8 cellular contexts compared by ENCODE assay signal in the genomic region with DNA sequence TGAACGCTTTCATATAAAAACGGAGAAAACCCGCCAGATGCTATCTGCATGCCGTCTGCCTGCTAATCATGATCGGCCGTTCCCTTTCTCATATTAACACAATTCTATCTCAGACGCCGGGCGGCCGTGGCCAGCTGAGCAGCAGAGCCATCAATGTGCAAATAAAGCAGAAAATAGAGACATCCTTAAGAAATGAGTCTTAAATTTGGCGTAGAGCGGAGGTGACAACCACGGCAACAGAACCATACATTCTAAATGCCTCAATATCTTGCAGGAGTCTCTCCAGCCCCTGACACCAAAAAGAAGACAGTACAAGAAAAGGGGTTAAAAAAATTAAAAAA. TPM values are rescaled to one million over a fixed set of nuclear protein-coding genes. Genes with fewer than 3 reads are reported as not detected.
DNase-seq lines count a peak whose midpoint lies in the region; ATAC-seq and TF ChIP-seq lines count a peak whose summit lies in the region.

No MANE protein-coding gene starts in this region.

- TF ChIP-seq RAD21 in SK-N-SH (IDR thresholded peaks at IDR 0.05; ENCODE audit: low read length) (no peak; the same call in 1 of the 2 replicates), neural cell (conservative IDR thresholded peaks at IDR 0.05) (no peak)

- peaks cover 31% of the 10 kb centered on the region for H4K20me1 ChIP-seq in SK-N-SH (ENCODE audit: insufficient read depth)
- H4K20me1 ChIP-seq in neural cell (ENCODE audit: insufficient read depth), result no peaks in the 10 kb centered on the region

- H3K36me3 ChIP-seq in SK-N-SH (replicated peaks in 1 of 2; ENCODE audit: control insufficient read depth in 1 of 2, insufficient read depth in 2 of 2, low read length in 1 of 2) (no peaks in the 10 kb centered on the region), neural cell (ENCODE audit: insufficient read depth, low read length) (no peaks in the 10 kb centered on the region)

- H3F3A ChIP-seq in SK-N-SH (replicated peaks; ENCODE audit: insufficient read depth) (peaks cover 32% of the 10 kb centered on the region), neural cell (ENCODE audit: insufficient read depth, low read length, poor library complexity, severe bottlenecking) (no peaks in the 10 kb centered on the region)

- H3K9me2 ChIP-seq in SK-N-SH, result no peaks in the 10 kb centered on the region
- no peaks in the 10 kb centered on the region for H3K9me2 ChIP-seq in neural cell (ENCODE audit: insufficient read depth, low read length)

- CTCF ChIA-PET in SK-N-SH (lab: Yijun Ruan, JAX) (interaction anchor here (1.1 to 1.7 kb wide), 5 partner anchors 10 to 866 kb away, joined by 3 to 6 read pairs (median 3); no protein-coding TSS in a partner anchor), RWPE1 (lab: Yijun Ruan, JAX) (interaction anchor here (0.5 kb wide), 1 partner anchor 1018 kb away, joined by 3 read pairs; no protein-coding TSS in a partner anchor)

- peaks cover 60% of the 10 kb centered on the region for H3K79me2 ChIP-seq in SK-N-SH (ENCODE audit: insufficient read depth)
- H3K79me2 ChIP-seq in neural cell (replicated peaks; ENCODE audit: insufficient read depth, low read length), result no peaks in the 10 kb centered on the region

- no peak for TF ChIP-seq EP300 in SK-N-SH (IDR thresholded peaks at IDR 0.05; ENCODE audit: borderline replicate concordance in 1 of 2, low read depth in 1 of 2, low read length in 1 of 2)
- TF ChIP-seq EP300 in neural cell (conservative IDR thresholded peaks at IDR 0.05; ENCODE audit: poor library complexity, severe bottlenecking), result no peak

- H3K4me3 ChIP-seq in SK-N-SH (ENCODE audit: low read depth in 2 of 2, low read length in 1 of 2), result peak overlapping the region; percentile 81 to 89
- peak overlapping the region; percentile 22 for H3K4me3 ChIP-seq in neural cell (ENCODE audit: low read length)

- DNase-seq in SK-N-SH, result no peak
- DNase-seq in NCI-H748 treated with DMSO at 0.1 percent for 48 hours (lab: John Stamatoyannopoulos, UW), result peak; percentile 16
- peak; percentile 18 for DNase-seq in dedifferentiated amniotic fluid mesenchymal stem cell (ENCODE audit: extremely low spot score)
- no peak for DNase-seq in 8988T
- no peak for DNase-seq in RWPE1 (ENCODE audit: low spot score)

- H2AFZ ChIP-seq in SK-N-SH (ENCODE audit: low read depth) (peak overlapping the region; percentile 73), neural cell (ENCODE audit: low read depth, low read length) (no peak overlapping the region)

- H3K9ac ChIP-seq in SK-N-SH, result peak overlapping the region; percentile 84
- no peak overlapping the region for H3K9ac ChIP-seq in neural cell (ENCODE audit: low read length)

- WGBS in SK-N-SH (ENCODE audit: low lambda C conversion rate), result 1% methylated on average over 13 of the region's 13 CpGs

- peak overlapping the region; percentile 79 for H3K4me2 ChIP-seq in SK-N-SH
- no peak overlapping the region for H3K4me2 ChIP-seq in neural cell (ENCODE audit: low read length)

- POLR2A ChIA-PET in SK-N-SH (lab: Yijun Ruan, JAX) (interaction anchor here (0.6 kb wide), 1 partner anchor 444 kb away, joined by 3 read pairs; no protein-coding TSS in a partner anchor), RWPE1 (lab: Yijun Ruan, JAX; ENCODE audit: low non-redundant PET) (no interaction called here)

- H3K27me3 ChIP-seq in SK-N-SH (ENCODE audit: insufficient read depth) (no peaks in the 10 kb centered on the region), neural cell (ENCODE audit: insufficient read depth, low read depth, low read length) (peaks cover 90% of the 10 kb centered on the region)

- TF ChIP-seq CTCF in SK-N-SH (IDR thresholded peaks at IDR 0.05) (no peak), neural cell (IDR thresholded peaks at IDR 0.05; ENCODE audit: poor library complexity, severe bottlenecking) (no peak), RWPE1 (conservative IDR thresholded peaks at IDR 0.05; ENCODE audit: low read depth) (no peak)

- no peaks in the 10 kb centered on the region for H3K9me3 ChIP-seq in SK-N-SH
- H3K9me3 ChIP-seq in neural cell (ENCODE audit: low read length), result no peaks in the 10 kb centered on the region

- ATAC-seq in SK-N-SH treated with all-trans-retinoic acid at 6 μM for 48 hours, result no peak
- no peak for ATAC-seq in HG03521 (IDR thresholded peaks at IDR 0.05; ENCODE audit: unreplicated experiment)

- H3K4me1 ChIP-seq in SK-N-SH (ENCODE audit: control insufficient read depth in 1 of 2, insufficient read depth in 2 of 2, low read depth in 1 of 2, low read length in 1 of 2), result peaks cover 14 to 23% of the 10 kb centered on the region in 2 experiments; a peak in 3 of 4 replicates

- peak overlapping the region; percentile 81 to 95 for H3K27ac ChIP-seq in SK-N-SH (ENCODE audit: low read depth in 2 of 2, low read length in 1 of 2)
- H3K27ac ChIP-seq in neural cell (ENCODE audit: low read length), result no peak overlapping the region
- H3K27ac ChIP-seq in RWPE1, result no peak overlapping the region

TF ChIP-seq in SK-N-SH, 30 proteins besides CTCF, POLR2A, EP300 and RAD21 (continues in another document):
- TF ChIP-seq MEF2A (IDR thresholded peaks at IDR 0.05; ENCODE audit: borderline replicate concordance, low read depth) (no peak), PBX3 (IDR thresholded peaks at IDR 0.05) (peak; percentile 7; the same call in 1 of the 2 replicates), GATA2 (CRISPR knock-in tag; IDR thresholded peaks at IDR 0.05) (peak; percentile 34), RFX5 (IDR thresholded peaks at IDR 0.05; ENCODE audit: low read length) (no peak), CHD2 (IDR thresholded peaks at IDR 0.05; ENCODE audit: low read length, partially characterized antibody) (no peak)

TF ChIP-seq in SK-N-SH treated with all-trans-retinoic acid at 6 μM for 48 hours, 23 proteins besides CTCF, POLR2A, EP300 and RAD21 (continues in another document):
- no peak for TF ChIP-seq ZNF565 (CRISPR knock-in tag; conservative IDR thresholded peaks at IDR 0.05; ENCODE audit: low read depth)
- TF ChIP-seq CSDC2 (CRISPR knock-in tag; IDR thresholded peaks at IDR 0.05), result no peak
- TF ChIP-seq ZNF70 (CRISPR knock-in tag; IDR thresholded peaks at IDR 0.05), result no peak
- no peak for TF ChIP-seq ARNTL (CRISPR knock-in tag; IDR thresholded peaks at IDR 0.05; ENCODE audit: borderline replicate concordance, low read depth)
- no peak for TF ChIP-seq GLIS3 (CRISPR knock-in tag; IDR thresholded peaks at IDR 0.05)
- TF ChIP-seq ZFP3 (CRISPR knock-in tag; IDR thresholded peaks at IDR 0.05), result no peak
- TF ChIP-seq ZFP30 (CRISPR knock-in tag; IDR thresholded peaks at IDR 0.05), result no peak
- no peak for TF ChIP-seq ZNF8 (CRISPR knock-in tag; IDR thresholded peaks at IDR 0.05)
- TF ChIP-seq TCF4 (CRISPR knock-in tag; IDR thresholded peaks at IDR 0.05; ENCODE audit: borderline replicate concordance), result no peak
- no peak for TF ChIP-seq ESRRG (CRISPR knock-in tag; IDR thresholded peaks at IDR 0.05)
- TF ChIP-seq, protein P1, sequence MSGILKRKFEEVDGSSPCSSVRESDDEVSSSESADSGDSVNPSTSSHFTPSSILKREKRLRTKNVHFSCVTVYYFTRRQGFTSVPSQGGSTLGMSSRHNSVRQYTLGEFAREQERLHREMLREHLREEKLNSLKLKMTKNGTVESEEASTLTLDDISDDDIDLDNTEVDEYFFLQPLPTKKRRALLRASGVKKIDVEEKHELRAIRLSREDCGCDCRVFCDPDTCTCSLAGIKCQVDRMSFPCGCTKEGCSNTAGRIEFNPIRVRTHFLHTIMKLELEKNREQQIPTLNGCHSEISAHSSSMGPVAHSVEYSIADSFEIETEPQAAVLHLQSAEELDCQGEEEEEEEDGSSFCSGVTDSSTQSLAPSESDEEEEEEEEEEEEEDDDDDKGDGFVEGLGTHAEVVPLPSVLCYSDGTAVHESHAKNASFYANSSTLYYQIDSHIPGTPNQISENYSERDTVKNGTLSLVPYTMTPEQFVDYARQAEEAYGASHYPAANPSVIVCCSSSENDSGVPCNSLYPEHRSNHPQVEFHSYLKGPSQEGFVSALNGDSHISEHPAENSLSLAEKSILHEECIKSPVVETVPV (CRISPR knock-in tag; IDR thresholded peaks at IDR 0.05), result no peak
- TF ChIP-seq OSR1 (CRISPR knock-in tag; IDR thresholded peaks at IDR 0.05), result no peak

TF ChIP-seq in neural cell, 6 proteins besides CTCF, POLR2A, EP300 and RAD21:
- TF ChIP-seq TAF1 (IDR thresholded peaks at IDR 0.05; ENCODE audit: low read depth) (no peak), MXI1 (conservative IDR thresholded peaks at IDR 0.05; ENCODE audit: poor library complexity, severe bottlenecking) (no peak), SMC3 (conservative IDR thresholded peaks at IDR 0.05; ENCODE audit: poor library complexity) (no peak)

RNA-seq across cellular contexts. Expression of gene IRX5, which starts 2.7 kb away (rescaled TPM):
- polyA plus RNA-seq in SK-N-SH (2012; rRNA removed), result 1.0 and 1.4 TPM in 2 replicates
- 0.91 and 1.3 TPM in 2 replicates for polyA plus RNA-seq in SK-N-SH (2012; cell fraction: cytosol; rRNA removed)
- polyA plus RNA-seq in SK-N-SH (2012; cell fraction: nucleus; rRNA removed), result 1.8 and 2.5 TPM in 2 replicates
- 0.14 and 0.26 TPM in 2 replicates for polyA plus RNA-seq in neural cell
- polyA minus RNA-seq in neural cell, result not detected in 2 replicates

Comparison
In these comparisons a context has a peak if more than half of its experiments do, and no peak if none do; other contexts are left out.
1. DNase-seq: peak in NCI-H748 treated with DMSO at 0.1 percent for 48 hours (single experiment) and dedifferentiated amniotic fluid mesenchymal stem cell (single experiment); none in SK-N-SH (single experiment), 8988T (single experiment) and RWPE1 (single experiment).
2. H3K27ac ChIP-seq: peak in SK-N-SH (2 of 2); none in neural cell (single experiment) and RWPE1 (single experiment).